ENCODE assay signal across 11 cellular contexts in the genomic region with DNA sequence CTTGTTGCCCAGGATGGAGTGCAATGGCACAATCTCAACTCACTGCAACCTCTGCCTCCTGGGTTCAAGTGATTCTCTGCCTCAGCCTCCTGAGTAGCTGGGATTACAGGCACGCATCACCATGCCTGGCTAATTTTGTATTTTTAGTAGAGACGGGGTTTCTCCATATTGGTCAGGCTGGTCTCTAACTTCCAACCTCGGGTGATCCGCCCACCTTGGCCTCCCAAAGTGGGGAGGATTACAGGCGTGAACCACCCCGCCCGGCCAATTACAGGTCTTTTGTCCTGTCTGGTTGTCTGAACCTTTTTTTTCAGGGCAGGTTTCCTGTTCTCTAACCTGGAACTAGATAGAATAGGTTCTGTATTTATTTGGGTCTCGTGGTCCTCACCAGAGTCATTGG. TPM values are rescaled to one million over a fixed set of nuclear protein-coding genes. Genes with fewer than 3 reads are reported as not detected.
"Had no signal": no experiment of that assay in that cellular context is flagged by ENCODE, and none has a peak within 500 bp of the region (broad histone marks: within the 10 kb centered on the region; RNA-seq: fewer than 3 reads in every experiment).

No MANE protein-coding gene starts in this region.

RNA-seq across cellular contexts. Expression of gene CSH2, which starts 17.1 kb away (rescaled TPM):
- total RNA-seq: OCI-LY7, PC-3, PC-9, Peyer's patch, Right ventricle myocardium inferior, Right ventricle myocardium superior, RPMI7951, SJCRH30, SJSA1, SK-MEL-5 had no signal
- polyA plus RNA-seq: SK-N-SH had no signal

RNA-seq across cellular contexts. Expression of gene GH2, which starts 25.3 kb away (rescaled TPM):
- total RNA-seq: OCI-LY7, PC-3, PC-9, Peyer's patch, Right ventricle myocardium inferior, Right ventricle myocardium superior, RPMI7951, SJCRH30, SJSA1, SK-MEL-5 had no signal
- polyA plus RNA-seq: SK-N-SH had no signal
